In the genomic region with DNA sequence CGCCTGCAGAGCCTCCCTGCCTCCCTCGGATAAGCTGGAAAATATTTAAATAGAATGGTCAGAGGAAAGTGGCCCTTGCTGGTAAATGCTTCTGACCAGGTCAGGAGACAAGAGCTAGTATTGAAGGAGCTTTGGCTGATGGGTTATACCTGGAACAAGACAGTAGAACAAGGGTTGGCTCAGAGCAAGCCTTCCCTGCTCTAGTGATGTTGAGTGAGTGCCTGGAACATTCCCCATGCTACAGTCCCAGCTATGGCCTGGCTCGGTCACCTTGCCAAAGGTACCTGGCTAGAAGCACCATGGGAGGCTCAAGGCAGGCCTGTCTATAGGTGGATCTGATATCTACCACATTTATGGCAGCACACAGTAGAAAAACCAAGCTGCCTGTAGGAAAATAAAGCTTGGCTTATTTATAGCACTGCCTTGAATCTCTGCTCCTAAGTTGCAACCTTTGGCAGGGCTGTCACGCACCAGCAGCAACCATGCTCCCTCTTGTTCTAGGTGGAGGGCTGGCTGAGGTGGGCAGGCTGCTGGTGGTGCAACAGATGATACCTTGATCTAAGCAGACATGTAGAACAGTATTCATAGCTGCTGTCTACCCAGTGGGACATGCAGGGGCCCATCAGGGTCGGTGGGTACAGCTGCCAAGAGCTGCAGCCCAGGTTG, we compare ENCODE assay signal across 16 cellular contexts.
DNase-seq lines count a peak whose midpoint lies in the region; ATAC-seq and TF ChIP-seq lines count a peak whose summit lies in the region.
"Had no signal": no experiment of that assay in that cellular context is flagged by ENCODE, and none has a peak within 500 bp of the region (broad histone marks: within the 10 kb centered on the region; RNA-seq: fewer than 3 reads in every experiment).

No MANE protein-coding gene starts in this region.

- H3K79me2 ChIP-seq in OCI-LY7 (ENCODE audit: insufficient read depth, low read depth, low read length), result peaks cover 5% of the 10 kb centered on the region; the same call in 1 of the 2 replicates

- peak overlapping the region in 2 of 3 experiments; percentile 20 to 86 for H3K27ac Mint-ChIP-seq in nephron
- H3K27ac Mint-ChIP-seq: CD4-positive, alpha-beta memory T cell had no signal

- H3K4me3 Mint-ChIP-seq in nephron, result no peak overlapping the region
- H3K4me3 Mint-ChIP-seq: CD4-positive, alpha-beta memory T cell had no signal

- peak overlapping the region; percentile 5 for H3K4me3 ChIP-seq in OCI-LY7 (ENCODE audit: low read depth, low read length, poor library complexity, severe bottlenecking)
- H3K4me3 ChIP-seq: GM12878, SJCRH30 had no signal

- intact Hi-C loops in left ventricle myocardium superior (cut with micrococcal nuclease) (no loop called here), left cardiac atrium (cut with DNase I) (no loop called here), OCI-LY7 (cut with micrococcal nuclease; ENCODE audit: unreplicated experiment) (no loop called here)

- CTCF ChIA-PET in OCI-LY7 (lab: Charles Lee; ENCODE audit: unreplicated experiment), result interaction anchor here (1.1 kb wide), 1 partner anchor 11 kb away, joined by 3 read pairs; no protein-coding TSS in a partner anchor

- H3K36me3 Mint-ChIP-seq in nephron (ENCODE audit: low read depth), result no peaks in the 10 kb centered on the region
- H3K36me3 Mint-ChIP-seq: CD4-positive, alpha-beta memory T cell had no signal

- peaks cover 100% of the 10 kb centered on the region for H3K4me1 ChIP-seq in OCI-LY7 (ENCODE audit: insufficient read depth, low read length, poor library complexity, severe bottlenecking)
- H3K4me1 ChIP-seq: SJCRH30 had no signal

- BruUV-seq in OCI-LY7 (replicated peaks; lab: Mats Ljungman, UMichigan), result no TSS peak

- H3K9me3 Mint-ChIP-seq in nephron, result peaks cover 4% of the 10 kb centered on the region

- peak overlapping the region; percentile 87 for H3K27ac ChIP-seq in OCI-LY7 (ENCODE audit: low read depth, low read length, poor library complexity, severe bottlenecking)
- H3K27ac ChIP-seq: SJCRH30 had no signal

- no peaks in the 10 kb centered on the region for H3K9me2 ChIP-seq in OCI-LY7 (ENCODE audit: insufficient read depth, low read length)

- peaks cover 30% of the 10 kb centered on the region for H3K4me1 Mint-ChIP-seq in nephron

- TF ChIP-seq CTCF in OCI-LY7 (conservative IDR thresholded peaks at IDR 0.05; ENCODE audit: low read length) (no peak), nephron (IDR thresholded peaks at IDR 0.05; ENCODE audit: unreplicated experiment in 3 of 3) (no peak)

- peaks cover 2% of the 10 kb centered on the region; the same call in 1 of the 2 replicates for H3K9me3 ChIP-seq in OCI-LY7 (ENCODE audit: low read length)
- H3K9me3 ChIP-seq: SJCRH30 had no signal

- ATAC-seq in left ventricle myocardium superior, result peak; percentile 55
- ATAC-seq in left cardiac atrium, result no peak
- no peak for ATAC-seq in HG03196 (IDR thresholded peaks at IDR 0.05; ENCODE audit: unreplicated experiment)
- ATAC-seq: GM12878 had no signal

- H2AFZ ChIP-seq in OCI-LY7 (ENCODE audit: low read length), result peak overlapping the region; percentile 12; the same call in 1 of the 2 replicates

- DNase-seq in left ventricle myocardium superior, result no peak
- no peak for DNase-seq in left cardiac atrium
- DNase-seq in OCI-LY7 (ENCODE audit: low spot score), result no peak
- no peak for DNase-seq in NCI-H526 (lab: John Stamatoyannopoulos, UW)
- DNase-seq in HPDE6-E6E7 (ENCODE audit: extremely low spot score), result no peak
- DNase-seq: AML-193; CD4-positive, alpha-beta memory T cell; DMS79; HCEC 1CT; NCI-H1930; NK-92 treated with Interleukin-12 subunit alpha and Interleukin-12 subunit beta, amount 100 ng/mL, for 24 hours; RPMI8226; SJCRH30 had no signal

- H3K27me3 Mint-ChIP-seq in nephron (ENCODE audit: low read depth), result peaks cover 11% of the 10 kb centered on the region

- peak overlapping the region; percentile 80 for H3K4me2 ChIP-seq in OCI-LY7 (ENCODE audit: low read length)

- POLR2A ChIA-PET in OCI-LY7 (lab: Charles Lee), result interaction anchor here (0.7 to 1.2 kb wide), 3 partner anchors 9 to 1726 kb away, joined by 3 read pairs; no protein-coding TSS in a partner anchor

- H3K36me3 ChIP-seq in OCI-LY7 (ENCODE audit: insufficient read depth, low read length), result no peaks in the 10 kb centered on the region
- H3K36me3 ChIP-seq: SJCRH30 had no signal

- no peaks in the 10 kb centered on the region for H4K20me1 ChIP-seq in OCI-LY7 (ENCODE audit: insufficient read depth, low read length)
